8 cellular contexts compared by ENCODE assay signal in genomic region chr16:88453217-88453531, GRCh38. TPM values are rescaled to one million over a fixed set of nuclear protein-coding genes. Genes with fewer than 3 reads are reported as not detected.
DNase-seq lines count a peak whose midpoint lies in the region; ATAC-seq, FAIRE-seq and TF ChIP-seq lines count a peak whose summit lies in the region.

Gene ZFPM1 (plus strand): TSS chr16:88453280. CDS start chr16:88453639, 359 bp downstream.

- H3K27me3 ChIP-seq in KMS-11 (ENCODE audit: insufficient read depth, low read depth): peaks cover 78% of the 10 kb centered on the region
- H3K27me3 ChIP-seq in effector memory CD4-positive, alpha-beta T cell (replicated peaks; ENCODE audit: control insufficient read depth, insufficient read depth, low read length, poor library complexity, severe bottlenecking): no peaks in the 10 kb centered on the region

- peaks cover 18% of the 10 kb centered on the region for H3K4me1 Mint-ChIP-seq in osteocyte (ENCODE audit: unreplicated experiment)

- no peak for TF ChIP-seq POLR2A in erythroblast (IDR thresholded peaks at IDR 0.05; ENCODE audit: low read length)

- peak; percentile 82 for DNase-seq in D721Med (ENCODE audit: insufficient read length, low spot score)
- no peak for DNase-seq in effector memory CD4-positive, alpha-beta T cell
- DNase-seq in osteocyte (ENCODE audit: extremely low spot score, unreplicated experiment): no peak
- DNase-seq in NCI-H748 treated with DMSO at 0.1 percent for 48 hours (lab: John Stamatoyannopoulos, UW): no peak
- DNase-seq in erythroblast (lab: John Stamatoyannopoulos, UW): no peak

- H3K27ac ChIP-seq in KMS-11: no peak within 1 kb of the TSS
- H3K27ac ChIP-seq in effector memory CD4-positive, alpha-beta T cell (ENCODE audit: insufficient read depth, low read length, poor library complexity, severe bottlenecking): peak within 1 kb of the TSS; percentile 73

- peak within 1 kb of the TSS; percentile 31 for H3K27ac Mint-ChIP-seq in osteocyte (ENCODE audit: unreplicated experiment)

- H3K9me3 ChIP-seq in effector memory CD4-positive, alpha-beta T cell (ENCODE audit: control insufficient read depth, low read length): no peaks in the 10 kb centered on the region

- no peaks in the 10 kb centered on the region for H3K36me3 Mint-ChIP-seq in osteocyte (ENCODE audit: unreplicated experiment)

- peak within 1 kb of the TSS; percentile 39; the same call in 1 of the 2 replicates for H2AFZ ChIP-seq in KMS-11 (ENCODE audit: low read depth)

- H4K20me1 ChIP-seq in KMS-11 (ENCODE audit: insufficient read depth): no peaks in the 10 kb centered on the region

- H3K4me3 ChIP-seq in KMS-11 (IDR thresholded peaks at IDR 0.05; ENCODE audit: insufficient read depth, low read depth, low read length): no peak within 1 kb of the TSS
- H3K4me3 ChIP-seq in effector memory CD4-positive, alpha-beta T cell (ENCODE audit: insufficient read depth, low read depth, low read length, poor library complexity, severe bottlenecking): peak within 1 kb of the TSS; percentile 78

- H3K9me3 Mint-ChIP-seq in osteocyte (ENCODE audit: unreplicated experiment): no peaks in the 10 kb centered on the region

- no peak within 1 kb of the TSS for H3K9ac ChIP-seq in KMS-11

- peak within 1 kb of the TSS; percentile 76 for H3K4me3 Mint-ChIP-seq in osteocyte (ENCODE audit: unreplicated experiment)

- H3K27me3 Mint-ChIP-seq in osteocyte (ENCODE audit: unreplicated experiment): no peaks in the 10 kb centered on the region

- no peak for ATAC-seq in GM21825 (IDR thresholded peaks at IDR 0.05; ENCODE audit: unreplicated experiment)
- no peak for ATAC-seq in GM19467 (IDR thresholded peaks at IDR 0.05; ENCODE audit: unreplicated experiment)

- no peak for FAIRE-seq in D721Med (lab: Jason Lieb, UNC)

- H3K4me2 ChIP-seq in KMS-11: peak within 1 kb of the TSS; percentile 25; the same call in 1 of the 2 replicates

- no peaks in the 10 kb centered on the region for H3K4me1 ChIP-seq in KMS-11 (ENCODE audit: low read depth, poor library complexity, severe bottlenecking)
- peaks cover 32% of the 10 kb centered on the region for H3K4me1 ChIP-seq in effector memory CD4-positive, alpha-beta T cell (ENCODE audit: control insufficient read depth, insufficient read depth, low read length, poor library complexity, severe bottlenecking)

- H3K36me3 ChIP-seq in KMS-11 (ENCODE audit: insufficient read depth): no peaks in the 10 kb centered on the region
- no peaks in the 10 kb centered on the region for H3K36me3 ChIP-seq in effector memory CD4-positive, alpha-beta T cell (ENCODE audit: control insufficient read depth, insufficient read depth, low read length)

- no peak for TF ChIP-seq CTCF in D721Med (IDR thresholded peaks at IDR 0.05; ENCODE audit: insufficient read depth, missing control alignments)
- no peak for TF ChIP-seq CTCF in KMS-11 (conservative IDR thresholded peaks at IDR 0.05; ENCODE audit: low read depth, low read length)
- no peak for TF ChIP-seq CTCF in osteocyte (IDR thresholded peaks at IDR 0.05)

- H3K79me2 ChIP-seq in KMS-11 (ENCODE audit: insufficient read depth, low read depth): no peaks in the 10 kb centered on the region

RNA-seq across cellular contexts. Expression of gene ZFPM1, which starts in this region (rescaled TPM):
- total RNA-seq in osteocyte: 5.6 and 5.7 TPM in 2 replicates
